Comparison of ENCODE assay signal across 27 cellular contexts in genomic region chr13:21343659-21344058, GRCh38.
DNase-seq lines count a peak whose midpoint lies in the region; ATAC-seq and TF ChIP-seq lines count a peak whose summit lies in the region.
"Had no signal": no experiment of that assay in that cellular context is flagged by ENCODE, and none has a peak within 500 bp of the region (broad histone marks: within the 10 kb centered on the region; RNA-seq: fewer than 3 reads in every experiment).

No MANE protein-coding gene starts in this region.

- no peak overlapping the region for H3K4me3 Mint-ChIP-seq in activated CD4-positive, alpha-beta T cell treated with anti-CD3 and anti-CD28 coated beads for 36 hours
- H3K4me3 Mint-ChIP-seq in CD8-positive, alpha-beta memory T cell, result peak overlapping the region; percentile 27 to 81 (median 75)
- H3K4me3 Mint-ChIP-seq in activated T-helper 1 cell treated with anti-CD3 and anti-CD28 coated beads, Interleukin-12 subunit alpha, Interleukin-12 subunit beta, Interleukin-2, Interleukin-4 antibody, amounts not matched to agents 30 ng/mL and 10 ng/mL and 1 ng/mL, durations not matched to agents 14 hours and 24 hours and 36 hours, result peak overlapping the region; percentile 76
- peak overlapping the region in 8 of 10 donors; percentile 3 to 80 (median 64) for H3K4me3 Mint-ChIP-seq in naive thymus-derived CD4-positive, alpha-beta T cell

- intact Hi-C loops in activated CD4-positive, alpha-beta T cell treated with anti-CD3 and anti-CD28 coated beads for 36 hours (cut with DNase I, micrococcal nuclease), result no loop called here
- intact Hi-C loops in activated T-helper 1 cell treated with anti-CD3 and anti-CD28 coated beads, Interleukin-12 subunit alpha, Interleukin-12 subunit beta, Interleukin-2, Interleukin-4 antibody, amounts not matched to agents 30 ng/mL and 10 ng/mL and 1 ng/mL, durations not matched to agents 14 hours and 24 hours and 36 hours (cut with micrococcal nuclease), result loop anchor here (2.0 kb wide), 1 partner anchor 45 kb away; no protein-coding TSS in a partner anchor
- intact Hi-C loops in naive thymus-derived CD4-positive, alpha-beta T cell (cut with micrococcal nuclease), result loop anchor here in 1 of 2 donors (1.0 kb wide), 1 partner anchor 45 kb away; no protein-coding TSS in a partner anchor
- intact Hi-C loops in colonic mucosa (cut with DNase I), result no loop called here

- no peaks in the 10 kb centered on the region for H3K27me3 ChIP-seq in CD8-positive, alpha-beta memory T cell (ENCODE audit: insufficient read depth, low read length, poor library complexity, severe bottlenecking)
- no peaks in the 10 kb centered on the region for H3K27me3 ChIP-seq in naive thymus-derived CD4-positive, alpha-beta T cell (ENCODE audit: control insufficient read depth in 2 of 2, insufficient read depth in 2 of 2, low read length in 2 of 2)
- no peaks in the 10 kb centered on the region for H3K27me3 ChIP-seq in colonic mucosa
- H3K27me3 ChIP-seq: BE2C, cardiac muscle cell, ovary, Peyer's patch had no signal

- H3K27ac ChIP-seq in CD8-positive, alpha-beta memory T cell (ENCODE audit: low read depth, low read length), result no peak overlapping the region
- peak overlapping the region; percentile 54 for H3K27ac ChIP-seq in naive thymus-derived CD4-positive, alpha-beta T cell (ENCODE audit: low read depth, low read length)
- no peak overlapping the region for H3K27ac ChIP-seq in colonic mucosa
- H3K27ac ChIP-seq: cardiac muscle cell, ovary had no signal

- peak overlapping the region; percentile 79 for H3K27ac Mint-ChIP-seq in activated CD4-positive, alpha-beta T cell treated with anti-CD3 and anti-CD28 coated beads for 36 hours
- H3K27ac Mint-ChIP-seq in CD8-positive, alpha-beta memory T cell, result peak overlapping the region; percentile 43 to 95 (median 86)
- H3K27ac Mint-ChIP-seq in activated T-helper 1 cell treated with anti-CD3 and anti-CD28 coated beads, Interleukin-12 subunit alpha, Interleukin-12 subunit beta, Interleukin-2, Interleukin-4 antibody, amounts not matched to agents 30 ng/mL and 10 ng/mL and 1 ng/mL, durations not matched to agents 14 hours and 24 hours and 36 hours, result peak overlapping the region; percentile 86
- H3K27ac Mint-ChIP-seq in naive thymus-derived CD4-positive, alpha-beta T cell, result peak overlapping the region; percentile 53 to 95 (median 89)

- TF ChIP-seq CTCF in colonic mucosa (IDR thresholded peaks at IDR 0.05), result no peak

- no peaks in the 10 kb centered on the region for H3K9me3 Mint-ChIP-seq in activated CD4-positive, alpha-beta T cell treated with anti-CD3 and anti-CD28 coated beads for 36 hours (ENCODE audit: low read depth)
- no peaks in the 10 kb centered on the region for H3K9me3 Mint-ChIP-seq in CD8-positive, alpha-beta memory T cell
- no peaks in the 10 kb centered on the region for H3K9me3 Mint-ChIP-seq in activated T-helper 1 cell treated with anti-CD3 and anti-CD28 coated beads, Interleukin-12 subunit alpha, Interleukin-12 subunit beta, Interleukin-2, Interleukin-4 antibody, amounts not matched to agents 30 ng/mL and 10 ng/mL and 1 ng/mL, durations not matched to agents 14 hours and 24 hours and 36 hours
- no peaks in the 10 kb centered on the region for H3K9me3 Mint-ChIP-seq in naive thymus-derived CD4-positive, alpha-beta T cell

- peaks cover 22% of the 10 kb centered on the region for H3K4me1 Mint-ChIP-seq in activated CD4-positive, alpha-beta T cell treated with anti-CD3 and anti-CD28 coated beads for 36 hours
- H3K4me1 Mint-ChIP-seq in CD8-positive, alpha-beta memory T cell, result peaks cover 23 to 37% (median 33%) of the 10 kb centered on the region in 3 donors
- peaks cover 31% of the 10 kb centered on the region for H3K4me1 Mint-ChIP-seq in activated T-helper 1 cell treated with anti-CD3 and anti-CD28 coated beads, Interleukin-12 subunit alpha, Interleukin-12 subunit beta, Interleukin-2, Interleukin-4 antibody, amounts not matched to agents 30 ng/mL and 10 ng/mL and 1 ng/mL, durations not matched to agents 14 hours and 24 hours and 36 hours (ENCODE audit: low read depth)
- H3K4me1 Mint-ChIP-seq in naive thymus-derived CD4-positive, alpha-beta T cell, result peaks cover 14 to 42% (median 36%) of the 10 kb centered on the region in 7 donors

- CTCF ChIA-PET in activated CD4-positive, alpha-beta T cell treated with anti-CD3 and anti-CD28 coated beads for 36 hours (lab: Charles Lee), result interaction anchor here (0.7 to 1.4 kb wide), 3 partner anchors 15 to 134 kb away, joined by 3 read pairs; no protein-coding TSS in a partner anchor
- CTCF ChIA-PET in CD8-positive, alpha-beta memory T cell (lab: Charles Lee), result interaction anchor here (1.7 kb wide), 1 partner anchor 45 kb away, joined by 8 read pairs; no protein-coding TSS in a partner anchor
- CTCF ChIA-PET in naive thymus-derived CD4-positive, alpha-beta T cell (lab: Charles Lee), result interaction anchor here (3.1 kb wide), 1 partner anchor 46 kb away, joined by 9 read pairs; no protein-coding TSS in a partner anchor

- POLR2A ChIA-PET in activated CD4-positive, alpha-beta T cell treated with anti-CD3 and anti-CD28 coated beads for 36 hours (lab: Charles Lee), result no interaction called here
- POLR2A ChIA-PET in CD8-positive, alpha-beta memory T cell (lab: Charles Lee), result no interaction called here
- POLR2A ChIA-PET in naive thymus-derived CD4-positive, alpha-beta T cell (lab: Charles Lee), result interaction anchor here (1.2 kb wide), 2 partner anchors 45 to 115 kb away, joined by 3 to 4 read pairs; no protein-coding TSS in a partner anchor

- H3K36me3 Mint-ChIP-seq in activated CD4-positive, alpha-beta T cell treated with anti-CD3 and anti-CD28 coated beads for 36 hours (ENCODE audit: low read depth), result no peaks in the 10 kb centered on the region
- peaks cover 0 to 2% (median 0%) of the 10 kb centered on the region in 3 donors for H3K36me3 Mint-ChIP-seq in CD8-positive, alpha-beta memory T cell
- H3K36me3 Mint-ChIP-seq in activated T-helper 1 cell treated with anti-CD3 and anti-CD28 coated beads, Interleukin-12 subunit alpha, Interleukin-12 subunit beta, Interleukin-2, Interleukin-4 antibody, amounts not matched to agents 30 ng/mL and 10 ng/mL and 1 ng/mL, durations not matched to agents 14 hours and 24 hours and 36 hours (ENCODE audit: low read depth), result no peaks in the 10 kb centered on the region
- peaks cover 0 to 5% (median 0%) of the 10 kb centered on the region in 5 donors for H3K36me3 Mint-ChIP-seq in naive thymus-derived CD4-positive, alpha-beta T cell

- no peaks in the 10 kb centered on the region for H3K27me3 Mint-ChIP-seq in activated CD4-positive, alpha-beta T cell treated with anti-CD3 and anti-CD28 coated beads for 36 hours
- no peaks in the 10 kb centered on the region for H3K27me3 Mint-ChIP-seq in CD8-positive, alpha-beta memory T cell
- H3K27me3 Mint-ChIP-seq in activated T-helper 1 cell treated with anti-CD3 and anti-CD28 coated beads, Interleukin-12 subunit alpha, Interleukin-12 subunit beta, Interleukin-2, Interleukin-4 antibody, amounts not matched to agents 30 ng/mL and 10 ng/mL and 1 ng/mL, durations not matched to agents 14 hours and 24 hours and 36 hours (ENCODE audit: insufficient read depth), result no peaks in the 10 kb centered on the region
- no peaks in the 10 kb centered on the region for H3K27me3 Mint-ChIP-seq in naive thymus-derived CD4-positive, alpha-beta T cell

- H3K9ac ChIP-seq in colonic mucosa (ENCODE audit: low read depth in 2 of 2, low read length in 2 of 2), result no peak overlapping the region

- no peak for ATAC-seq in activated CD4-positive, alpha-beta T cell treated with anti-CD3 and anti-CD28 coated beads for 36 hours
- no peak for ATAC-seq in naive thymus-derived CD4-positive, alpha-beta T cell
- no peak for ATAC-seq in GM19395 (IDR thresholded peaks at IDR 0.05; ENCODE audit: unreplicated experiment)
- ATAC-seq: activated CD4-positive, CD25-positive, alpha-beta regulatory T cell treated with anti-CD3 and anti-CD28 coated beads, Interleukin-2, amount 50 U/mL, for 24 hours; right cardiac atrium had no signal

- no peaks in the 10 kb centered on the region for H3K9me3 ChIP-seq in CD8-positive, alpha-beta memory T cell (ENCODE audit: low read length)
- no peaks in the 10 kb centered on the region for H3K9me3 ChIP-seq in naive thymus-derived CD4-positive, alpha-beta T cell (ENCODE audit: control insufficient read depth in 2 of 3, low read length in 3 of 3)
- H3K9me3 ChIP-seq in colonic mucosa, result no peaks in the 10 kb centered on the region
- H3K9me3 ChIP-seq: BE2C, ovary, Peyer's patch had no signal

- peaks cover 25% of the 10 kb centered on the region for H3K4me1 ChIP-seq in CD8-positive, alpha-beta memory T cell (ENCODE audit: insufficient read depth, low read length)
- H3K4me1 ChIP-seq in naive thymus-derived CD4-positive, alpha-beta T cell (ENCODE audit: control insufficient read depth in 2 of 2, insufficient read depth in 2 of 2, low read length in 2 of 2), result peaks cover 14 to 28% of the 10 kb centered on the region in 2 donors
- no peaks in the 10 kb centered on the region for H3K4me1 ChIP-seq in colonic mucosa
- H3K4me1 ChIP-seq: BE2C, Peyer's patch had no signal

- DNase-seq in activated CD4-positive, alpha-beta T cell treated with anti-CD3 and anti-CD28 coated beads for 36 hours, result no peak
- no peak for DNase-seq in activated CD4-positive, alpha-beta T cell treated with anti-CD3 and anti-CD28 coated beads, Interleukin-2, amount 50 U/mL, for 48 hours
- no peak for DNase-seq in CD8-positive, alpha-beta memory T cell
- no peak for DNase-seq in activated T-helper 1 cell treated with anti-CD3 and anti-CD28 coated beads, Interleukin-12 subunit alpha, Interleukin-12 subunit beta, Interleukin-2, Interleukin-4 antibody, amounts not matched to agents 30 ng/mL and 10 ng/mL and 1 ng/mL, durations not matched to agents 14 hours and 24 hours and 36 hours (ENCODE audit: low spot score)
- DNase-seq in naive thymus-derived CD4-positive, alpha-beta T cell, result no peak
- no peak for DNase-seq in colonic mucosa
- no peak for DNase-seq in NCI-H187 (lab: John Stamatoyannopoulos, UW)
- DNase-seq: 8988T; amygdala; BE2C; DMS153; erythroblast; foreskin melanocyte; hypothalamus; KBM-7; kidney; MV-4-11; NCI-H2029 treated with DMSO at 0.1 percent for 48 hours; NK-92 treated with Interleukin-12 subunit alpha and Interleukin-12 subunit beta, amount 100 ng/mL, for 24 hours; ovary; Peyer's patch; stimulated activated CD4-positive, alpha-beta T cell treated with anti-CD3 and anti-CD28 coated beads, Interleukin-15, amount 100 ng/mL, for 24 hours; trophoblast cell had no signal

- H3K36me3 ChIP-seq in CD8-positive, alpha-beta memory T cell (ENCODE audit: insufficient read depth, low read length), result no peaks in the 10 kb centered on the region
- H3K36me3 ChIP-seq in naive thymus-derived CD4-positive, alpha-beta T cell (ENCODE audit: control insufficient read depth in 2 of 3, insufficient read depth in 3 of 3, low read length in 3 of 3), result no peaks in the 10 kb centered on the region
- H3K36me3 ChIP-seq in colonic mucosa, result no peaks in the 10 kb centered on the region
- H3K36me3 ChIP-seq: BE2C, cardiac muscle cell, ovary, Peyer's patch had no signal

- H3K4me3 ChIP-seq in CD8-positive, alpha-beta memory T cell (ENCODE audit: low read length), result peak overlapping the region; percentile 34
- H3K4me3 ChIP-seq in naive thymus-derived CD4-positive, alpha-beta T cell (ENCODE audit: low read length), result peak overlapping the region; percentile 28
- H3K4me3 ChIP-seq in colonic mucosa, result no peak overlapping the region
- H3K4me3 ChIP-seq: cardiac muscle cell, ovary, Peyer's patch had no signal
